ENCODE assay signal across 24 cellular contexts in the genomic region with DNA sequence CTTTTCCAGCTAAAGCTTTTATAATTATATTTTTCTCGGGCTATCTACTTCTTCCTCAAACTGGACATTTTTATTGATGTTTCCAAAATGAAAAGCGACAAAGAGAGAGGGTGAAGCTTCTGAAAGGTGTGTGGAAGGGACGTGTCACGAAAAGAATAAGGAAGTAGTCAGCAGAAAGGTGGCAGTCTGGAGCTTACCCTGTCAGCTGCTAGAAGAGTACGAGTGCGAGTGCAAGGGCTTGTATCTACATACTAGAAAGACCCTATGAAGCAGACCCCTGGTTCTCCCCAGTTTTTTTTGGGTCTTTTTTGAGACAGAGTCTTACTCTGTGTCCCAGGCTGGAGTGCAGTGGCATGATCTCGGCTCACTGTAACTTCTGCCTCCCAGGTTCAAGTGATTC. TPM values are rescaled to one million over a fixed set of nuclear protein-coding genes. Genes with fewer than 3 reads are reported as not detected.
A peak's percentile ranks its signal among the peaks of the same experiment; 100 is the strongest.
DNase-seq lines count a peak whose midpoint lies in the region; ATAC-seq and TF ChIP-seq lines count a peak whose summit lies in the region.
"Had no signal": no experiment of that assay in that cellular context is flagged by ENCODE, and none has a peak within 500 bp of the region (broad histone marks: within the 10 kb centered on the region; RNA-seq: fewer than 3 reads in every experiment).

No MANE protein-coding gene starts in this region.

- H3K36me3 ChIP-seq in heart left ventricle (peaks cover 0 to 74% (median 53%) of the 10 kb centered on the region in 9 donors), ascending aorta (peaks cover 15 to 22% of the 10 kb centered on the region in 2 donors), mucosa of rectum (ENCODE audit: control insufficient read depth in 2 of 2, insufficient read depth in 2 of 2, low read length in 2 of 2) (peaks cover 23 to 31% of the 10 kb centered on the region in 2 donors), transverse colon (no peaks in the 10 kb centered on the region)
- H3K36me3 ChIP-seq: BLaER1 treated with 17β-estradiol and CSF1 and Interleukin-3, amounts not matched to agents 10 nM and 100 nM had no signal

- H3K27me3 ChIP-seq in heart left ventricle (no peaks in the 10 kb centered on the region), right cardiac atrium (ENCODE audit: control insufficient read depth, insufficient read depth) (no peaks in the 10 kb centered on the region), ascending aorta (no peaks in the 10 kb centered on the region), mucosa of rectum (ENCODE audit: control insufficient read depth in 2 of 2, insufficient read depth in 2 of 2, low read length in 2 of 2) (no peaks in the 10 kb centered on the region), transverse colon (no peaks in the 10 kb centered on the region)
- H3K27me3 ChIP-seq: BLaER1 treated with 17β-estradiol and CSF1 and Interleukin-3, amounts not matched to agents 10 nM and 100 nM; body of pancreas; SJCRH30 had no signal

- ATAC-seq in heart left ventricle (no peak), right cardiac atrium (no peak), GM19452 (IDR thresholded peaks at IDR 0.05; ENCODE audit: unreplicated experiment) (no peak)
- ATAC-seq: activated naive CD8-positive, alpha-beta T cell treated with anti-CD3 and anti-CD28 coated beads, Interleukin-2, amount 50 U/mL, for 24 hours; body of pancreas had no signal

- no peak for TF ChIP-seq POLR2A in heart left ventricle (IDR thresholded peaks at IDR 0.05)
- no peak for TF ChIP-seq POLR2A in transverse colon (IDR thresholded peaks at IDR 0.05)

- no peak overlapping the region for H3K4me3 ChIP-seq in heart left ventricle
- no peak overlapping the region for H3K4me3 ChIP-seq in right cardiac atrium (ENCODE audit: low read length)
- H3K4me3 ChIP-seq in ascending aorta, result no peak overlapping the region
- H3K4me3 ChIP-seq in mucosa of rectum (ENCODE audit: low read length in 2 of 2), result no peak overlapping the region
- H3K4me3 ChIP-seq in transverse colon, result no peak overlapping the region
- H3K4me3 ChIP-seq: BLaER1 treated with 17β-estradiol and CSF1 and Interleukin-3, amounts not matched to agents 10 nM and 100 nM; body of pancreas; lung; SJCRH30 had no signal

- H3K4me1 ChIP-seq in heart left ventricle, result peaks cover 1 to 99% (median 75%) of the 10 kb centered on the region in 12 donors
- H3K4me1 ChIP-seq in right cardiac atrium (ENCODE audit: control insufficient read depth, insufficient read depth, low read length), result peaks cover 7% of the 10 kb centered on the region
- H3K4me1 ChIP-seq in ascending aorta, result peaks cover 0 to 31% of the 10 kb centered on the region in 2 donors
- peaks cover 15 to 48% of the 10 kb centered on the region in 2 donors for H3K4me1 ChIP-seq in mucosa of rectum (ENCODE audit: control insufficient read depth in 2 of 2, insufficient read depth in 2 of 2, low read length in 2 of 2)
- peaks cover 4 to 63% (median 42%) of the 10 kb centered on the region in 4 donors for H3K4me1 ChIP-seq in transverse colon
- H3K4me1 ChIP-seq: body of pancreas, SJCRH30 had no signal

- in situ Hi-C loops in transverse colon (cut with MboI; ENCODE audit: low pct_ligation_motif_present in 1 of 4, low pct_unique_long_range_greater_than_20kb in 1 of 4, low sequenced_read_pairs in 3 of 4), result no loop called here

- WGBS in heart left ventricle, 4 donors, result 51 to 69% (median 59%) methylated on average over 7 of the region's 7 CpGs
- WGBS in right cardiac atrium, result 67% methylated on average over 7 of the region's 7 CpGs
- 40 to 45% methylated on average over 7 of the region's 7 CpGs for WGBS in transverse colon (ENCODE audit: low coverage in 1 of 2), 2 donors

- DNase-seq in heart left ventricle (peak in 1 of 5 donors; percentile 19), right cardiac atrium (no peak), ascending aorta (ENCODE audit: low spot score in 2 of 2) (no peak), transverse colon (no peak), anterior cingulate cortex (lab: John Stamatoyannopoulos, UW) (no peak), Kasumi-1 (lab: John Stamatoyannopoulos, UW) (no peak)
- DNase-seq: ACHN; activated CD4-positive, alpha-beta T cell treated with anti-CD3 and anti-CD28 coated beads for 1 hour; activated naive CD8-positive, alpha-beta T cell treated with anti-CD3 and anti-CD28 coated beads, Interleukin-2, amount 50 U/mL, for 24 hours; body of pancreas; Caco-2; DMS79 treated with DMSO at 0.1 percent for 48 hours; effector memory CD4-positive, alpha-beta T cell; islet precursor cell; KG1; NCI-H1930; NCI-H226; NCI-H748 treated with DMSO at 0.1 percent for 48 hours; SJCRH30; T-helper 1 cell had no signal

- no peaks in the 10 kb centered on the region for H3K9me3 ChIP-seq in heart left ventricle
- H3K9me3 ChIP-seq in right cardiac atrium (ENCODE audit: control insufficient read depth, low read length), result no peaks in the 10 kb centered on the region
- no peaks in the 10 kb centered on the region for H3K9me3 ChIP-seq in ascending aorta
- H3K9me3 ChIP-seq in mucosa of rectum (ENCODE audit: control insufficient read depth in 2 of 2, low read length in 2 of 2), result no peaks in the 10 kb centered on the region
- no peaks in the 10 kb centered on the region for H3K9me3 ChIP-seq in transverse colon
- H3K9me3 ChIP-seq: BLaER1 treated with 17β-estradiol and CSF1 and Interleukin-3, amounts not matched to agents 10 nM and 100 nM; body of pancreas; Caco-2; SJCRH30 had no signal

- no peak for TF ChIP-seq EP300 in transverse colon (IDR thresholded peaks at IDR 0.05; ENCODE audit: low read depth)

- H3K27ac ChIP-seq in heart left ventricle (peak overlapping the region in 11 of 12 donors; percentile 29 to 94 (median 66)), right cardiac atrium (ENCODE audit: low read length) (no peak overlapping the region), ascending aorta (peak overlapping the region; percentile 22 to 29), mucosa of rectum (ENCODE audit: low read depth in 2 of 2, low read length in 2 of 2) (peak overlapping the region; percentile 7 to 95), transverse colon (peak overlapping the region; percentile 29 to 91 (median 82))
- H3K27ac ChIP-seq: BLaER1 treated with 17β-estradiol and CSF1 and Interleukin-3, amounts not matched to agents 10 nM and 100 nM; body of pancreas; SJCRH30 had no signal

- intact Hi-C loops in heart left ventricle (cut with DNase I) (no loop called here), right cardiac atrium (cut with DNase I) (loop anchor here in 2 of 4 donors (10.0 kb wide), 2 partner anchors 51 to 111 kb away; no protein-coding TSS in a partner anchor), ascending aorta (cut with DNase I) (no loop called here), transverse colon (cut with DNase I; ENCODE audit: low total_unique reads) (no loop called here)

- H3K9ac ChIP-seq in mucosa of rectum (ENCODE audit: low read depth in 1 of 2, low read length in 2 of 2), result peak overlapping the region in 1 of 2 donors; percentile 19
- H3K9ac ChIP-seq: BLaER1 treated with 17β-estradiol and CSF1 and Interleukin-3, amounts not matched to agents 10 nM and 100 nM had no signal

- TF ChIP-seq CTCF in heart left ventricle (IDR thresholded peaks at IDR 0.05) (peak in 3 of 12 donors; percentile 6 to 27 (median 6)), ascending aorta (IDR thresholded peaks at IDR 0.05) (no peak), transverse colon (IDR thresholded peaks at IDR 0.05) (peak in 1 of 5 experiments; percentile 14)

RNA-seq across cellular contexts. Expression of a gene that starts 14.6 kb away (rescaled TPM):
- total RNA-seq in heart left ventricle (1,000 to 10,000 TPM in 7 of 9 donors, 100 to 1,000 TPM in 2; 649 to 4,692 (median 1,370) TPM), right cardiac atrium (100 to 1,000 TPM; 423 to 631 (median 511) TPM), ascending aorta (175 TPM), transverse colon (100 to 1,000 TPM in 1 of 4 donors, 10 to 100 TPM in 3; 56.1 to 140 (median 89.2) TPM)
- polyA plus RNA-seq in heart left ventricle (100 to 1,000 TPM; 669 to 913 TPM), right cardiac atrium (410 TPM)

RNA-seq across cellular contexts. Expression of a gene that starts 46.9 kb away (rescaled TPM):
- total RNA-seq in heart left ventricle (10 to 100 TPM; 12.1 to 21.7 (median 15.6) TPM), right cardiac atrium (10 to 100 TPM; 13.2 to 20.3 (median 17.0) TPM), ascending aorta (12.2 TPM), transverse colon (10 to 100 TPM in 3 of 4 donors, 1 to 10 TPM in 1; 1.8 to 17.6 (median 14.5) TPM)
- polyA plus RNA-seq in heart left ventricle (10 to 100 TPM; 14.5 to 15.7 TPM), right cardiac atrium (15.8 TPM)

RNA-seq across cellular contexts. Expression of a gene that starts 54.7 kb away (rescaled TPM):
- total RNA-seq in heart left ventricle (10 to 100 TPM in 7 of 9 donors, 1 to 10 TPM in 2; 7.6 to 20.0 (median 13.1) TPM), right cardiac atrium (10 to 100 TPM in 3 of 4 donors, 1 to 10 TPM in 1; 9.9 to 12.5 (median 11.8) TPM), ascending aorta (30.1 TPM), transverse colon (10 to 100 TPM; 13.1 to 21.8 (median 19.4) TPM)
- polyA plus RNA-seq in heart left ventricle (1 to 10 TPM; 1.8 to 8.2 TPM), right cardiac atrium (3.6 TPM)
